3 cellular contexts compared by ENCODE assay signal in the genomic region with DNA sequence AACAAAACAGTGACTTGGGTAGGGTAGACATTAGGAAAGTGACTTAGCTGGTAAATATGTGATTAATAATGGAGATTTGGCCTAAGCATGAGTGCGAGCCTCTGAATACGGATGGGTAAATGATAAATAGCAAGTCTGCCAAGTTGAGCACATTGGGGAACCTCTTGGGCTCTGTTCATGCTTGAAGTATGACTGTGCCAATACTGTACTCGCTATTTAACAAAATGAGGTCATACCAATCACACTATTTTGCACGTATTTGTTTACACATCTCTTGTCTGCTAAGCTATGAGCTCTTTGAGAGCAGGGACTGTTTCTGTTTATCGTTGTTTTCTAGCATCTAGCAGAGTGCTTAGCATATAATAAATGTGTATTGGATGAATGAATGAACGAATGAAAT. TPM values are rescaled to one million over a fixed set of nuclear protein-coding genes. Genes with fewer than 3 reads are reported as not detected.
"Had no signal": no experiment of that assay in that cellular context is flagged by ENCODE, and none has a peak within 500 bp of the region (broad histone marks: within the 10 kb centered on the region; RNA-seq: fewer than 3 reads in every experiment).

No MANE protein-coding gene starts in this region.

RNA-seq across cellular contexts. Expression of a gene that starts 24.2 kb away (rescaled TPM):
- total RNA-seq: aorta, bronchial epithelial cell, cardiac septum had no signal
